ENCODE assay signal across 8 cellular contexts in the genomic region with DNA sequence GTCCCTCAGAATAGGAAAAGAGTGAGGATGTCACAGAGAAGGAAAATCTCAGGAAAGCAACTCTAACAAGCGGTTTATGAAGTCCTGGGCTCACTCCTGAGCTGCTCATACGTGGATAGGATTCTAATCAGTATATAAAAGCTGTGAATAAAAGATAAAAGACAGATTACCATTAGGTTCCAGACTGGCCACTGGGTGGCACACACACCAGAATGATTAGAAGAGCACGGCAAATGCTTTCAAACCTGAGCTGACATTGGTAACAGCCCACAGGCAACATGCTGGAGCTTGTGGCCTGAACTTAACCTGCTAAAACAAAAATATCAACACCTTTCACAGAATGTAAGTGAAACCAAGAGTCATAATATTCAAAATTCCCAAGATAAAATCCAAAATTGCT.
A peak's percentile ranks its signal among the peaks of the same experiment; 100 is the strongest.
DNase-seq lines count a peak whose midpoint lies in the region; ATAC-seq and TF ChIP-seq lines count a peak whose summit lies in the region.

No MANE protein-coding gene starts in this region.

- DNase-seq in activated CD4-positive, alpha-beta T cell treated with anti-CD3 and anti-CD28 coated beads for 48 hours: peak; percentile 36
- DNase-seq in activated CD4-positive, alpha-beta T cell treated with anti-CD3 and anti-CD28 coated beads for 4 hours: no peak
- DNase-seq in germinal center (ENCODE audit: low spot score): peak; percentile 38
- DNase-seq in stimulated activated effector memory CD8-positive, alpha-beta T cell treated with anti-CD3 and anti-CD28 coated beads, Interleukin-12 subunit alpha, Interleukin-12 subunit beta, amount 100 ng/mL, for 72 hours (ENCODE audit: low spot score in 2 of 2): no peak

- no peak overlapping the region for H3K27ac Mint-ChIP-seq in stimulated activated effector memory CD8-positive, alpha-beta T cell treated with anti-CD3 and anti-CD28 coated beads, Interleukin-12 subunit alpha, Interleukin-12 subunit beta, amount 100 ng/mL, for 72 hours

- TF ChIP-seq CTCF in OCI-LY3 (IDR thresholded peaks at IDR 0.05; ENCODE audit: low read depth, low read length): peak; percentile 42

- ATAC-seq in HG03175 (IDR thresholded peaks at IDR 0.05; ENCODE audit: unreplicated experiment): peak; percentile 72
- peak; percentile 34 for ATAC-seq in stimulated activated effector memory CD8-positive, alpha-beta T cell treated with anti-CD3 and anti-CD28 coated beads, Interleukin-12 subunit alpha, Interleukin-12 subunit beta, amount 100 ng/mL, for 72 hours
- no peak for ATAC-seq in HG02678 (IDR thresholded peaks at IDR 0.05; ENCODE audit: unreplicated experiment)
- no peak for ATAC-seq in GM21526 (IDR thresholded peaks at IDR 0.05; ENCODE audit: low FRiP score, unreplicated experiment)

- H3K4me3 Mint-ChIP-seq in stimulated activated effector memory CD8-positive, alpha-beta T cell treated with anti-CD3 and anti-CD28 coated beads, Interleukin-12 subunit alpha, Interleukin-12 subunit beta, amount 100 ng/mL, for 72 hours: no peak overlapping the region

- H3K27ac ChIP-seq in OCI-LY3 (ENCODE audit: low read length): no peak overlapping the region

- no peaks in the 10 kb centered on the region for H3K79me2 ChIP-seq in OCI-LY3 (ENCODE audit: low read length)

- H3K4me2 ChIP-seq in OCI-LY3 (ENCODE audit: low read length): no peak overlapping the region

- H3K9me3 Mint-ChIP-seq in stimulated activated effector memory CD8-positive, alpha-beta T cell treated with anti-CD3 and anti-CD28 coated beads, Interleukin-12 subunit alpha, Interleukin-12 subunit beta, amount 100 ng/mL, for 72 hours: no peaks in the 10 kb centered on the region

- no peak overlapping the region for H2AFZ ChIP-seq in OCI-LY3 (ENCODE audit: low read depth, low read length)

- no peak overlapping the region for H3K4me3 ChIP-seq in OCI-LY3 (ENCODE audit: low read length)

- no peaks in the 10 kb centered on the region for H3K36me3 ChIP-seq in OCI-LY3 (replicated peaks; ENCODE audit: low read depth, low read length)

- peaks cover 12% of the 10 kb centered on the region; the same call in 1 of the 2 replicates for H3K27me3 ChIP-seq in OCI-LY3 (ENCODE audit: low read depth, low read length)

- no peak overlapping the region for H3K9ac ChIP-seq in OCI-LY3 (ENCODE audit: low read length)

- no peaks in the 10 kb centered on the region for H4K20me1 ChIP-seq in OCI-LY3 (ENCODE audit: insufficient read depth, low read length)

- H3K36me3 Mint-ChIP-seq in stimulated activated effector memory CD8-positive, alpha-beta T cell treated with anti-CD3 and anti-CD28 coated beads, Interleukin-12 subunit alpha, Interleukin-12 subunit beta, amount 100 ng/mL, for 72 hours: no peaks in the 10 kb centered on the region

- no peaks in the 10 kb centered on the region for H3K4me1 Mint-ChIP-seq in stimulated activated effector memory CD8-positive, alpha-beta T cell treated with anti-CD3 and anti-CD28 coated beads, Interleukin-12 subunit alpha, Interleukin-12 subunit beta, amount 100 ng/mL, for 72 hours

- H3K9me3 ChIP-seq in OCI-LY3 (ENCODE audit: insufficient read depth, low read length): no peaks in the 10 kb centered on the region

- H3K4me1 ChIP-seq in OCI-LY3 (ENCODE audit: low read length): no peaks in the 10 kb centered on the region

Comparison
In these comparisons a context has a peak if more than half of its experiments do, and no peak if none do; other contexts are left out.
1. DNase-seq: peak in activated CD4-positive, alpha-beta T cell treated with anti-CD3 and anti-CD28 coated beads for 48 hours (single experiment) and germinal center (single experiment); none in activated CD4-positive, alpha-beta T cell treated with anti-CD3 and anti-CD28 coated beads for 4 hours (0 of 2) and stimulated activated effector memory CD8-positive, alpha-beta T cell treated with anti-CD3 and anti-CD28 coated beads, Interleukin-12 subunit alpha, Interleukin-12 subunit beta, amount 100 ng/mL, for 72 hours (0 of 2).
2. ATAC-seq: peak in HG03175 (single experiment) and stimulated activated effector memory CD8-positive, alpha-beta T cell treated with anti-CD3 and anti-CD28 coated beads, Interleukin-12 subunit alpha, Interleukin-12 subunit beta, amount 100 ng/mL, for 72 hours (single experiment); none in HG02678 (single experiment) and GM21526 (single experiment).